In genomic region chr17:18855831-18856624, GRCh38 we compare ENCODE assay signal across 7 cellular contexts. TPM values are rescaled to one million over a fixed set of nuclear protein-coding genes. Genes with fewer than 3 reads are reported as not detected.
DNase-seq lines count a peak whose midpoint lies in the region; ATAC-seq and TF ChIP-seq lines count a peak whose summit lies in the region.

No MANE protein-coding gene starts in this region.

- DNase-seq in NCI-H2029 treated with DMSO at 0.1 percent for 48 hours (lab: John Stamatoyannopoulos, UW) (peak; percentile 35), T1000 (lab: John Stamatoyannopoulos, UW) (peak; percentile 88), astrocyte of the spinal cord (ENCODE audit: low read depth, low spot score) (peak; percentile 94), hippocampal formation (lab: John Stamatoyannopoulos, UW) (peak; percentile 96), renal cortical epithelial cell (ENCODE audit: low read depth) (peak; percentile 91)

- peak overlapping the region; percentile 80 for H3K4me3 ChIP-seq in astrocyte of the spinal cord (ENCODE audit: low read depth, low read length)

- in situ Hi-C loops in astrocyte of the spinal cord (cut with HindIII; ENCODE audit: low sequenced_read_pairs): no loop called here

- ATAC-seq in GM18511 (IDR thresholded peaks at IDR 0.05; ENCODE audit: unreplicated experiment) (peak; percentile 80), HG03025 (IDR thresholded peaks at IDR 0.05; ENCODE audit: low FRiP score, unreplicated experiment) (peak; percentile 79)

- no peak for TF ChIP-seq CTCF in astrocyte of the spinal cord (IDR thresholded peaks at IDR 0.05; ENCODE audit: low read depth, low read length)

RNA-seq across cellular contexts. Expression of gene PRPSAP2, which starts 1.9 kb away (rescaled TPM):
- 32.8 and 38.4 TPM in 2 replicates for total RNA-seq in renal cortical epithelial cell

Comparison
In these comparisons a context has a peak if more than half of its experiments do, and no peak if none do; other contexts are left out.
1. Peak in every context shown above with its lines: DNase-seq, ATAC-seq and H3K4me3 ChIP-seq.
2. DNase-seq: peak in every context shown above with its lines; median percentile 96 in hippocampal formation; 94 in astrocyte of the spinal cord; 91 in renal cortical epithelial cell; 88 in T1000; 35 in NCI-H2029 treated with DMSO at 0.1 percent for 48 hours.